2 cellular contexts compared by ENCODE assay signal in genomic region chr7:39721345-39721744, GRCh38.
TF ChIP-seq lines count a peak whose summit lies in the region.

No MANE protein-coding gene starts in this region.

TF ChIP-seq in HepG2, 621 proteins besides CTCF, POLR2A, EP300 and RAD21:
- TF ChIP-seq STAT5B (CRISPR knock-in tag; IDR thresholded peaks at IDR 0.05), result no peak

TF ChIP-seq in K562, 482 proteins besides CTCF, POLR2A, EP300 and RAD21:
- TF ChIP-seq CHD1 (IDR thresholded peaks at IDR 0.05; ENCODE audit: low read length) (no peak), CAMTA2 (CRISPR knock-in tag; conservative IDR thresholded peaks at IDR 0.05) (no peak), CHD2 (IDR thresholded peaks at IDR 0.05; ENCODE audit: low read depth, low read length) (0 out of 2 replicates have a peak, but pooled peaks have one; percentile 7)
